ENCODE assay signal across 13 cellular contexts in genomic region chr2:105426626-105427292, GRCh38. TPM values are rescaled to one million over a fixed set of nuclear protein-coding genes. Genes with fewer than 3 reads are reported as not detected.
DNase-seq lines count a peak whose midpoint lies in the region; ATAC-seq and TF ChIP-seq lines count a peak whose summit lies in the region.
"Had no signal": no experiment of that assay in that cellular context is flagged by ENCODE, and none has a peak within 500 bp of the region (broad histone marks: within the 10 kb centered on the region; RNA-seq: fewer than 3 reads in every experiment).

No MANE protein-coding gene starts in this region.

- H3K27me3 ChIP-seq in H9 (ENCODE audit: insufficient read depth, low read length) (no peaks in the 10 kb centered on the region), heart left ventricle (no peaks in the 10 kb centered on the region)
- H3K27me3 ChIP-seq: right lobe of liver had no signal

- H3K23me2 ChIP-seq in H9 (ENCODE audit: insufficient read length, low read depth, low read length, poor library complexity, severe bottlenecking), result no peaks in the 10 kb centered on the region

- H3K27ac ChIP-seq in H9 (ENCODE audit: insufficient read length, low read depth, low read length) (no peak overlapping the region), heart left ventricle (peak overlapping the region in 7 of 12 donors; percentile 82 to 97 (median 92)), substantia nigra (ENCODE audit: low read depth, low read length, poor library complexity, severe bottlenecking) (no peak overlapping the region)
- H3K27ac ChIP-seq: right lobe of liver had no signal

- peaks cover 3% of the 10 kb centered on the region in 2 experiments; a peak in 2 of 5 replicates for H3K9me3 Mint-ChIP-seq in H9
- no peaks in the 10 kb centered on the region for H3K9me3 Mint-ChIP-seq in activated CD8-positive, alpha-beta T cell treated with anti-CD3 and anti-CD28 coated beads for 36 hours

- H3K14ac ChIP-seq in H9 (ENCODE audit: insufficient read depth, low read length), result no peak overlapping the region

- no peaks in the 10 kb centered on the region for H3K79me2 ChIP-seq in H9 (ENCODE audit: insufficient read depth, low read length)

- H3K36me3 ChIP-seq in heart left ventricle, result peaks cover 0 to 24% (median 0%) of the 10 kb centered on the region in 9 donors
- H3K36me3 ChIP-seq: right lobe of liver had no signal

- no peak overlapping the region for H2BK120ac ChIP-seq in H9 (ENCODE audit: low read depth, low read length, poor library complexity, severe bottlenecking)

- no peak overlapping the region for H3K9ac ChIP-seq in H9 (ENCODE audit: extremely low read depth, insufficient read length, low read length)

- H4K5ac ChIP-seq in H9 (ENCODE audit: insufficient read length, low read depth, low read length), result no peak overlapping the region

- H2AFZ ChIP-seq in H9 (ENCODE audit: low read length), result no peak overlapping the region

- TF ChIP-seq CTCF in H9 (conservative IDR thresholded peaks at IDR 0.05) (no peak), heart left ventricle (IDR thresholded peaks at IDR 0.05) (no peak)
- TF ChIP-seq CTCF in activated CD8-positive, alpha-beta T cell treated with anti-CD3 and anti-CD28 coated beads for 36 hours (IDR thresholded peaks at IDR 0.05), result no peak

- H2AK5ac ChIP-seq in H9 (ENCODE audit: insufficient read length, low read length), result no peak overlapping the region

- no peak overlapping the region for H3K23ac ChIP-seq in H9 (ENCODE audit: insufficient read length, low read depth, low read length)

- POLR2A ChIA-PET in activated CD8-positive, alpha-beta T cell treated with anti-CD3 and anti-CD28 coated beads for 36 hours (lab: Charles Lee), result interaction anchor here (0.7 kb wide), 1 partner anchor 13 kb away, joined by 3 read pairs; no protein-coding TSS in a partner anchor

- intact Hi-C loops in activated CD8-positive, alpha-beta T cell treated with anti-CD3 and anti-CD28 coated beads for 36 hours (cut with micrococcal nuclease), result no loop called here
- intact Hi-C loops in heart left ventricle (cut with DNase I) (no loop called here), posterior cingulate gyrus (cut with DNase I) (no loop called here)

- no peaks in the 10 kb centered on the region for H4K20me1 ChIP-seq in H9 (ENCODE audit: control insufficient read depth, insufficient read depth, insufficient read length)

- H2BK20ac ChIP-seq in H9 (ENCODE audit: low read depth, low read length, poor library complexity, severe bottlenecking), result no peak overlapping the region

- peak overlapping the region in 2 of 3 experiments; percentile 60 to 93; a peak in 4 of 7 replicates for H3K27ac Mint-ChIP-seq in H9
- H3K27ac Mint-ChIP-seq in activated CD8-positive, alpha-beta T cell treated with anti-CD3 and anti-CD28 coated beads for 36 hours, result no peak overlapping the region

- H3K4me1 Mint-ChIP-seq in H9, result peaks cover 33 to 34% of the 10 kb centered on the region in 2 experiments
- H3K4me1 Mint-ChIP-seq in activated CD8-positive, alpha-beta T cell treated with anti-CD3 and anti-CD28 coated beads for 36 hours (ENCODE audit: low read depth), result peaks cover 27% of the 10 kb centered on the region

- peak in 1 of 2 donors; percentile 8 for TF ChIP-seq POLR2A in heart left ventricle (IDR thresholded peaks at IDR 0.05)

- no peak overlapping the region for H3K56ac ChIP-seq in H9 (ENCODE audit: insufficient read length, low read depth, low read length)

- no peak overlapping the region for H4K8ac ChIP-seq in H9 (replicated peaks; ENCODE audit: insufficient read length, low read depth, low read length)

- no peak overlapping the region for H2BK5ac ChIP-seq in H9 (ENCODE audit: insufficient read length, low read length)

- no peak overlapping the region for H3K4me2 ChIP-seq in H9 (ENCODE audit: insufficient read depth, insufficient read length, low read length)

- H2BK12ac ChIP-seq in H9 (ENCODE audit: insufficient read length, low read depth, low read length), result no peak overlapping the region

- no CpG with 5 or more reads among the region's 9 CpGs for WGBS in H9 (ENCODE audit: extremely low coverage, insufficient read length, low lambda C conversion rate)
- WGBS in heart left ventricle, 4 donors, result 27 to 52% (median 32%) methylated on average over 9 of the region's 9 CpGs

- no peak overlapping the region for H4K91ac ChIP-seq in H9 (ENCODE audit: insufficient read length, low read depth, low read length)

- no peak overlapping the region for H3T11ph ChIP-seq in H9 (ENCODE audit: low read length)

- CTCF ChIA-PET in activated CD8-positive, alpha-beta T cell treated with anti-CD3 and anti-CD28 coated beads for 36 hours (lab: Charles Lee), result no interaction called here

- no peak overlapping the region for H3K18ac ChIP-seq in H9 (ENCODE audit: insufficient read length, low read depth, low read length)

- peak; percentile 76 for ATAC-seq in activated CD8-positive, alpha-beta T cell treated with anti-CD3 and anti-CD28 coated beads for 36 hours
- ATAC-seq in heart left ventricle (peak in 3 of 4 donors; percentile 1 to 25 (median 3)), HG03108 (IDR thresholded peaks at IDR 0.05; ENCODE audit: unreplicated experiment) (no peak)
- ATAC-seq: HCT116, right lobe of liver had no signal

- H3K4ac ChIP-seq in H9 (ENCODE audit: low read depth, low read length), result no peak overlapping the region

- H3K4me1 ChIP-seq in H9 (ENCODE audit: insufficient read depth, low read length), result peaks cover 3% of the 10 kb centered on the region; the same call in 1 of the 2 replicates
- H3K4me1 ChIP-seq in heart left ventricle, result peaks cover 0 to 69% (median 7%) of the 10 kb centered on the region in 12 donors

- H2BK15ac ChIP-seq in H9 (ENCODE audit: low read depth, low read length), result no peak overlapping the region

- no peaks in the 10 kb centered on the region for H3K79me1 ChIP-seq in H9 (ENCODE audit: insufficient read depth, low read depth, low read length, poor library complexity, severe bottlenecking)

- peak overlapping the region in 1 of 12 donors; percentile 9 for H3K4me3 ChIP-seq in heart left ventricle
- H3K4me3 ChIP-seq: right lobe of liver had no signal

- H3K36me3 Mint-ChIP-seq in H9 (ENCODE audit: insufficient read depth in 1 of 3, low read depth in 3 of 3), result peaks cover 0 to 16% (median 0%) of the 10 kb centered on the region in 3 experiments; a peak in 3 of 7 replicates
- no peaks in the 10 kb centered on the region for H3K36me3 Mint-ChIP-seq in activated CD8-positive, alpha-beta T cell treated with anti-CD3 and anti-CD28 coated beads for 36 hours (ENCODE audit: low read depth)

- no peak for DNase-seq in H9
- no peak for DNase-seq in activated CD8-positive, alpha-beta T cell treated with anti-CD3 and anti-CD28 coated beads for 36 hours
- no peak for DNase-seq in heart left ventricle
- DNase-seq in posterior cingulate gyrus, result peak in 7 of 10 donors; percentile 27 to 92 (median 61)
- no peak for DNase-seq in substantia nigra (lab: John Stamatoyannopoulos, UW)
- DNase-seq in NOMO-1 (lab: John Stamatoyannopoulos, UW; ENCODE audit: unreplicated experiment in 2 of 2), result no peak
- DNase-seq: activated naive CD4-positive, alpha-beta T cell; NCI-H226; right lobe of liver; stimulated activated CD4-positive, alpha-beta T cell treated with anti-CD3 and anti-CD28 coated beads, Interleukin-4, amount 100 ng/mL, for 24 hours; stimulated activated naive CD4-positive, alpha-beta T cell treated with Interleukin-2 at 50 U/mL for 16 hours had no signal

- H3K4me3 Mint-ChIP-seq in H9, result no peak overlapping the region
- H3K4me3 Mint-ChIP-seq in activated CD8-positive, alpha-beta T cell treated with anti-CD3 and anti-CD28 coated beads for 36 hours, result peak overlapping the region; percentile 48

- H3K27me3 Mint-ChIP-seq in H9 (ENCODE audit: low read depth), result peaks cover 4% of the 10 kb centered on the region
- peaks cover 8% of the 10 kb centered on the region for H3K27me3 Mint-ChIP-seq in activated CD8-positive, alpha-beta T cell treated with anti-CD3 and anti-CD28 coated beads for 36 hours

- H3K9me3 ChIP-seq in H9 (ENCODE audit: control insufficient read depth, low read depth, low read length), result no peaks in the 10 kb centered on the region
- H3K9me3 ChIP-seq in heart left ventricle, result no peaks in the 10 kb centered on the region
- H3K9me3 ChIP-seq: right lobe of liver had no signal

RNA-seq across cellular contexts. Expression of gene FHL2, which starts 27.9 kb away (rescaled TPM):
- total RNA-seq in H9 (2021) (34.9 and 36.9 TPM in 2 replicates), heart left ventricle (1,000 to 10,000 TPM in 7 of 9 donors, 100 to 1,000 TPM in 2; 649 to 4,692 (median 1,370) TPM)
- total RNA-seq in activated CD8-positive, alpha-beta T cell treated with anti-CD3 and anti-CD28 coated beads for 36 hours, result 1 to 10 TPM; 3.3 to 4.4 TPM
- 100 to 1,000 TPM; 669 to 913 TPM for polyA plus RNA-seq in heart left ventricle

Comparison
In these comparisons a context has a peak if more than half of its experiments do, and no peak if none do; other contexts are left out.
1. DNase-seq: peak in posterior cingulate gyrus (7 of 10); none in H9 (single experiment), activated CD8-positive, alpha-beta T cell treated with anti-CD3 and anti-CD28 coated beads for 36 hours (single experiment), heart left ventricle (0 of 5), substantia nigra (0 of 49) and NOMO-1 (0 of 2).
2. H3K27ac ChIP-seq: peak in heart left ventricle (7 of 12); none in H9 (single experiment) and substantia nigra (single experiment).
3. RNA of gene FHL2, which starts 27.9 kb away (total RNA-seq): 649 to 4,692 TPM in heart left ventricle; 34.9 to 36.9 TPM in H9 and 3.3 to 4.4 TPM in activated CD8-positive, alpha-beta T cell treated with anti-CD3 and anti-CD28 coated beads for 36 hours; every median in the first group is over 10 times any median in the second.